Comparison of ENCODE assay signal across 10 cellular contexts in the genomic region with DNA sequence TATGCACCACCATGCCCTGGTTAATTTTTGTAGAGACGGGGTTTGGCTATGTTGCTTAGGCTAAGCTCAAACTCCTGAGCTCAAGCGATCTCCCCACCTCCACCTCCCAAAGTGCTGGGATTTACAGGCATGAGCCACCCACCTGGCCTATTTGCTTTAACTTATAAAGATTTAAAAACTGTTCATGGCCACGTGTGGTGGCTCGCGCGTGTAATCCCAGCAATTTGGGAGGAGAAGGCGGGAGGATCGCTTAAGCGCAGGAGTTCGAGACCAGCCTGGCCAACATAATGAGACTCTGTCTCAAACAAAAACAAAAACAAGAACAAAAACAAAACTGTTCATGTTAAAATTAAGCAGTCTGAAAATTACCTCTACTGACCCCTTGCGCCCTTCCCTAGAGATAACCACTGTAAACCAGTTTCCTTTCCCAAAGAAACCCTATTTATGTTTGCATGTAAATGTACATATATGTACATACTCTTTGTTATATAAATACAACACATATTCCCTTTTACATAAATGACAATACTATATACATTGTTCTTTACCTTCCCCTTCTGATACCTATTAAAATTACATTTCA. TPM values are rescaled to one million over a fixed set of nuclear protein-coding genes. Genes with fewer than 3 reads are reported as not detected.
DNase-seq lines count a peak whose midpoint lies in the region; ATAC-seq and TF ChIP-seq lines count a peak whose summit lies in the region.
"Had no signal": no experiment of that assay in that cellular context is flagged by ENCODE, and none has a peak within 500 bp of the region (broad histone marks: within the 10 kb centered on the region; RNA-seq: fewer than 3 reads in every experiment).

No MANE protein-coding gene starts in this region.

- peaks cover 64% of the 10 kb centered on the region for H3K36me3 ChIP-seq in SJSA1
- H3K36me3 ChIP-seq in esophagus muscularis mucosa, result peaks cover 17 to 44% (median 29%) of the 10 kb centered on the region in 4 donors

- peaks cover 41% of the 10 kb centered on the region for H3K36me3 Mint-ChIP-seq in activated CD4-positive, alpha-beta T cell treated with anti-CD3 and anti-CD28 coated beads for 36 hours (ENCODE audit: low read depth)

- CTCF ChIA-PET in activated CD4-positive, alpha-beta T cell treated with anti-CD3 and anti-CD28 coated beads for 36 hours (lab: Charles Lee), result no interaction called here

- H3K27ac ChIP-seq in SJSA1 (peak overlapping the region; percentile 100), esophagus muscularis mucosa (replicated peaks in 1 of 4) (peak overlapping the region in 2 of 4 donors; percentile 91 to 95), skin epidermis (peak overlapping the region in 2 of 21 experiments; percentile 20 to 100)

- POLR2A ChIA-PET in activated CD4-positive, alpha-beta T cell treated with anti-CD3 and anti-CD28 coated beads for 36 hours (lab: Charles Lee), result no interaction called here

- peak overlapping the region; percentile 99 for H3K27ac Mint-ChIP-seq in activated CD4-positive, alpha-beta T cell treated with anti-CD3 and anti-CD28 coated beads for 36 hours

- TF ChIP-seq CTCF in esophagus muscularis mucosa (IDR thresholded peaks at IDR 0.05), result no peak

- H3K4me1 Mint-ChIP-seq in activated CD4-positive, alpha-beta T cell treated with anti-CD3 and anti-CD28 coated beads for 36 hours, result peaks cover 41% of the 10 kb centered on the region

- TF ChIP-seq EP300 in esophagus muscularis mucosa (IDR thresholded peaks at IDR 0.05), result no peak

- intact Hi-C loops in activated CD4-positive, alpha-beta T cell treated with anti-CD3 and anti-CD28 coated beads for 36 hours (cut with DNase I, micrococcal nuclease), result loop anchor here in 1 of 2 experiments (2.0 kb wide), 2 partner anchors 133 to 273 kb away; a partner anchor contains a TSS
- intact Hi-C loops in esophagus muscularis mucosa (cut with DNase I), result no loop called here

- no peaks in the 10 kb centered on the region for H3K9me3 Mint-ChIP-seq in activated CD4-positive, alpha-beta T cell treated with anti-CD3 and anti-CD28 coated beads for 36 hours (ENCODE audit: low read depth)

- H3K27me3 Mint-ChIP-seq in activated CD4-positive, alpha-beta T cell treated with anti-CD3 and anti-CD28 coated beads for 36 hours, result no peaks in the 10 kb centered on the region

- H3K9me3 ChIP-seq in SJSA1 (replicated peaks), result no peaks in the 10 kb centered on the region
- H3K9me3 ChIP-seq in esophagus muscularis mucosa, result no peaks in the 10 kb centered on the region
- H3K9me3 ChIP-seq: transverse colon had no signal

- peaks cover 13% of the 10 kb centered on the region for H3K4me1 ChIP-seq in SJSA1 (replicated peaks)
- peaks cover 34 to 41% (median 36%) of the 10 kb centered on the region in 4 donors for H3K4me1 ChIP-seq in esophagus muscularis mucosa

- no peak for ATAC-seq in activated CD4-positive, alpha-beta T cell treated with anti-CD3 and anti-CD28 coated beads for 36 hours
- no peak for ATAC-seq in GM21528 (IDR thresholded peaks at IDR 0.05; ENCODE audit: low FRiP score, unreplicated experiment)
- ATAC-seq in HG03378 (IDR thresholded peaks at IDR 0.05; ENCODE audit: unreplicated experiment), result no peak
- no peak for ATAC-seq in GM21367 (IDR thresholded peaks at IDR 0.05; ENCODE audit: unreplicated experiment)
- ATAC-seq: left lobe of liver had no signal

- H3K4me3 Mint-ChIP-seq in activated CD4-positive, alpha-beta T cell treated with anti-CD3 and anti-CD28 coated beads for 36 hours, result peak overlapping the region; percentile 97

- no peak for TF ChIP-seq POLR2A in esophagus muscularis mucosa (IDR thresholded peaks at IDR 0.05; ENCODE audit: low read depth)

- H3K4me3 ChIP-seq in SJSA1 (peak overlapping the region; percentile 89), esophagus muscularis mucosa (peak overlapping the region in 3 of 4 donors; percentile 66 to 99 (median 68)), skin epidermis (peak overlapping the region in 4 of 7 experiments; percentile 81 to 94 (median 89))

- H3K27me3 ChIP-seq in SJSA1 (replicated peaks) (no peaks in the 10 kb centered on the region), esophagus muscularis mucosa (no peaks in the 10 kb centered on the region)
- H3K27me3 ChIP-seq: transverse colon had no signal

- WGBS in esophagus muscularis mucosa, result 90% methylated on average over 11 of the region's 11 CpGs

- no peak for DNase-seq in activated CD4-positive, alpha-beta T cell treated with anti-CD3 and anti-CD28 coated beads for 36 hours
- no peak for DNase-seq in activated CD4-positive, alpha-beta T cell treated with anti-CD3 and anti-CD28 coated beads for 4 hours
- DNase-seq in SJSA1 (ENCODE audit: low read depth in 1 of 2, low spot score in 2 of 2), result no peak
- no peak for DNase-seq in esophagus muscularis mucosa (ENCODE audit: extremely low spot score)
- DNase-seq: transverse colon had no signal

RNA-seq across cellular contexts. Expression of a gene that starts 1.5 kb away (rescaled TPM):
- 10 to 100 TPM; 63.2 to 93.8 TPM for total RNA-seq in activated CD4-positive, alpha-beta T cell treated with anti-CD3 and anti-CD28 coated beads for 36 hours
- 65.2 and 65.3 TPM in 2 replicates for total RNA-seq in SJSA1 (2014; rRNA removed; shearing (Covaris generic))
- 10 to 100 TPM; 16.1 to 22.0 (median 19.0) TPM for total RNA-seq in esophagus muscularis mucosa

RNA-seq across cellular contexts. Expression of a gene that starts 1.5 kb away (rescaled TPM):
- 10 to 100 TPM; 67.5 to 73.8 TPM for total RNA-seq in activated CD4-positive, alpha-beta T cell treated with anti-CD3 and anti-CD28 coated beads for 36 hours
- 114 and 118 TPM in 2 replicates for total RNA-seq in SJSA1 (2014; rRNA removed; shearing (Covaris generic))
- 10 to 100 TPM; 28.6 to 38.4 (median 31.5) TPM for total RNA-seq in esophagus muscularis mucosa

RNA-seq across cellular contexts. Expression of a gene that starts 1.8 kb away (rescaled TPM):
- total RNA-seq in activated CD4-positive, alpha-beta T cell treated with anti-CD3 and anti-CD28 coated beads for 36 hours, result 10 to 100 TPM; 27.7 to 31.3 TPM
- total RNA-seq in SJSA1 (2014; rRNA removed; shearing (Covaris generic)), result 27.3 and 30.0 TPM in 2 replicates
- 10 to 100 TPM; 14.6 to 22.0 (median 20.0) TPM for total RNA-seq in esophagus muscularis mucosa

RNA-seq across cellular contexts. Expression of a gene that starts 35.2 kb away (rescaled TPM):
- 10 to 100 TPM; 10.2 to 14.0 TPM for total RNA-seq in activated CD4-positive, alpha-beta T cell treated with anti-CD3 and anti-CD28 coated beads for 36 hours
- total RNA-seq in SJSA1 (2014; rRNA removed; shearing (Covaris generic)), result 2.4 and 4.4 TPM in 2 replicates
- 1 to 10 TPM; 2.3 to 4.2 (median 3.1) TPM for total RNA-seq in esophagus muscularis mucosa

RNA-seq across cellular contexts. Expression of a gene that starts 47.1 kb away (rescaled TPM):
- under 1 TPM; 0.30 to 0.58 TPM for total RNA-seq in activated CD4-positive, alpha-beta T cell treated with anti-CD3 and anti-CD28 coated beads for 36 hours
- 0.13 and 0.16 TPM in 2 replicates for total RNA-seq in SJSA1 (2014; rRNA removed; shearing (Covaris generic))
- total RNA-seq in esophagus muscularis mucosa, result 1 to 10 TPM in 1 of 4 donors, under 1 TPM in 3; 0.42 to 1.0 (median 0.93) TPM
